Comparison of ENCODE assay signal across 27 cellular contexts in the genomic region with DNA sequence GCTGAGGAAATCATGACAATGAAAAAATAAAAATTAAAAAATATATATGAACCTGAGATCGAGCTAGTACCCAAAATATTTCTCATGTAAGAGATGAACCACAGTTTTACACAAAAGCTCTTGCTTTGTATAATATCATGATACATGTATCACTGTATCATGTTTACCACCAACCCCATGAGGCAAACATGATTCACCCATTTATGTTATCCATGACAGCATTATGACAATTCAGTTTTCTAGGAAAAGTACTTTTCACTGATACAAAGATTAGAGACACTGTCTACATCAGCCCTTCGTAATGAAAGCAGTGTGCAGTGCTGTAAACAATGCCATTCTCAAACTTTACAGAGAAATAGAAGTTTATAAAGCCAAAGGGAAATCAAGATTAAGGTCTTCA.
"Had no signal": no experiment of that assay in that cellular context is flagged by ENCODE, and none has a peak within 500 bp of the region (broad histone marks: within the 10 kb centered on the region; RNA-seq: fewer than 3 reads in every experiment).

No MANE protein-coding gene starts in this region.

- H2AFZ ChIP-seq: neural progenitor cell, parathyroid adenoma had no signal

- ATAC-seq: natural killer cell; psoas muscle; right cardiac atrium; sciatic nerve; stimulated activated memory B cell treated with anti-CD40 and anti-IgM and Interleukin-4, amounts not matched to agents 10 μg/mL and 1 μg/mL and 100 μg/mL, for 72 hours; stimulated activated naive CD8-positive, alpha-beta T cell treated with anti-CD3 and anti-CD28 coated beads, Interleukin-15, amount 100 ng/mL, for 72 hours; stimulated activated naive CD8-positive, alpha-beta T cell treated with anti-CD3 and anti-CD28 coated beads, Interleukin-15, Interleukin-2, amounts not matched to agents 100 U/mL and 50 U/mL, for 24 hours; upper lobe of right lung had no signal

- DNase-seq: natural killer cell; occipital lobe; ovary; posterior cingulate gyrus; right cardiac atrium; spleen; stimulated activated CD4-positive, alpha-beta T cell treated with anti-CD3 and anti-CD28 coated beads, Interleukin-12 subunit alpha, Interleukin-12 subunit beta, amount 100 ng/mL, for 4 hours; stimulated activated CD4-positive, alpha-beta T cell treated with anti-CD3 and anti-CD28 coated beads, Interleukin-1b, Interleukin-23, amount 100 ng/mL, for 48 hours; stimulated activated CD4-positive, alpha-beta T cell treated with anti-CD3 and anti-CD28 coated beads, Interleukin-4, amount 100 ng/mL, for 1 hour; stimulated activated CD4-positive, alpha-beta T cell treated with anti-CD3 and anti-CD28 coated beads, Interleukin-4, amount 100 ng/mL, for 4 hours; stimulated activated CD8-positive, alpha-beta memory T cell treated with anti-CD3 and anti-CD28 coated beads, Interleukin-4, amount 100 ng/mL, for 48 hours; stimulated activated naive CD4-positive, alpha-beta T cell; stimulated activated naive CD8-positive, alpha-beta T cell treated with anti-CD3 and anti-CD28 coated beads, Interleukin-15, amount 100 ng/mL, for 72 hours; stimulated activated naive CD8-positive, alpha-beta T cell treated with anti-CD3 and anti-CD28 coated beads, Interleukin-15, Interleukin-2, amounts not matched to agents 100 U/mL and 50 U/mL, for 24 hours; testis; transverse colon; upper lobe of right lung; uterus had no signal

- H3K4me1 ChIP-seq: neural progenitor cell, parathyroid adenoma, psoas muscle, spleen, suprapubic skin, testis, tibial artery, transverse colon, upper lobe of right lung, uterus had no signal

- H3K79me2 ChIP-seq: parathyroid adenoma had no signal

- H3K9me3 ChIP-seq: ovary, psoas muscle, suprapubic skin, testis, tibial artery, transverse colon, upper lobe of right lung, uterus had no signal

- H3K36me3 ChIP-seq: neural progenitor cell, ovary, spleen, suprapubic skin, tibial artery, transverse colon, upper lobe of right lung, uterus had no signal

- H3K27ac ChIP-seq: neural progenitor cell, ovary, parathyroid adenoma, psoas muscle, skin epidermis, spleen, suprapubic skin, testis, tibial artery, transverse colon, upper lobe of right lung, uterus had no signal

- H3K9ac ChIP-seq: neural progenitor cell, parathyroid adenoma had no signal

- H3K4me2 ChIP-seq: neural progenitor cell, smooth muscle cell had no signal

- H3K4me3 ChIP-seq: neural progenitor cell, ovary, psoas muscle, skin epidermis, smooth muscle cell, spleen, suprapubic skin, testis, tibial artery, transverse colon, upper lobe of right lung, uterus had no signal

- H3K27me3 ChIP-seq: neural progenitor cell, ovary, spleen, suprapubic skin, testis, tibial artery, transverse colon, upper lobe of right lung, uterus had no signal
